In the genomic region with DNA sequence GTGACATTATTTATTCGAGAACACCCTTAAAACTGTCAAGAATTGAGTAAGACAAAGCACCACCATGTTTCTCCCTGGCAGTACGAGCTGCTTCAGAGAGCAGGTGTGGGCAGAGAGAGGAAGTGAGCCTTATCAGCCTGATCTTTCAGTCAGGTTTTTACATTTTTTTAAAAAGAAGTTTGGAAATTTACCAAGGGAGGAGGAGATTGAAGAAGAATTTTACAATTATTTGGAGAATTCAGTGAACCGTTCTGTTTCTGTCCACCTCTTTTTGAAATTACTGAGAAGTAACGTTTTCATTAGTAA, we compare ENCODE assay signal across 8 cellular contexts.
A peak's percentile ranks its signal among the peaks of the same experiment; 100 is the strongest.
DNase-seq lines count a peak whose midpoint lies in the region; ATAC-seq, FAIRE-seq and TF ChIP-seq lines count a peak whose summit lies in the region.

No MANE protein-coding gene starts in this region.

- 0 out of 2 replicates have a peak, but pooled peaks cover 5% of the 10 kb centered on the region for H4K20me1 ChIP-seq in K562 (replicated peaks; ENCODE audit: control insufficient read depth, insufficient read depth, low read length)

- H3K9me1 ChIP-seq in K562 (ENCODE audit: control insufficient read depth, insufficient read depth, low read length) = no peaks in the 10 kb centered on the region

- H3K9ac ChIP-seq in K562 (ENCODE audit: insufficient read depth in 1 of 2, low read depth in 2 of 2, low read length in 2 of 2) = peak overlapping the region; percentile 43 to 79; a peak in 1 of 4 replicates

- TF ChIP-seq CTCF in K562 (IDR thresholded peaks at IDR 0.05 in 2 of 3, conservative IDR thresholded peaks at IDR 0.05 in 1 of 3; ENCODE audit: insufficient read depth in 2 of 3, low read depth in 1 of 3, low read length in 3 of 3) = no peak

- H3K27ac ChIP-seq in K562 (ENCODE audit: extremely low read depth, low read depth, low read length) = peak overlapping the region; percentile 34; the same call in 1 of the 3 replicates

- WGBS in K562 (ENCODE audit: insufficient coverage, low coverage, missing lambda C conversion rate) = 37% methylated on average over 4 of the region's 4 CpGs

- TF ChIP-seq RAD21 in K562 (CRISPR knock-in tag; conservative IDR thresholded peaks at IDR 0.05 in 1 of 2, IDR thresholded peaks at IDR 0.05 in 1 of 2) = no peak

- peaks cover 40% of the 10 kb centered on the region for H3K79me2 ChIP-seq in K562 (ENCODE audit: control insufficient read depth, insufficient read depth, low read length)

- H3K4me2 ChIP-seq in K562 (ENCODE audit: insufficient read depth, low read length) = peak overlapping the region; percentile 65

- H3K36me3 ChIP-seq in K562 (ENCODE audit: control insufficient read depth, insufficient read depth, low read length) = no peaks in the 10 kb centered on the region

- H3K9me3 ChIP-seq in K562 (replicated peaks; ENCODE audit: control insufficient read depth, insufficient read depth, low read depth, low read length) = no peaks in the 10 kb centered on the region

- no peak overlapping the region for H3K4me3 ChIP-seq in K562

- FAIRE-seq in K562 (lab: Jason Lieb, UNC) = no peak

- in situ Hi-C loops in K562 (cut with MboI) = no loop called here

- POLR2A ChIA-PET in K562 (lab: Yijun Ruan, JAX) = interaction anchor here (0.7 to 1.4 kb wide), 2 partner anchors 9 to 284 kb away, joined by 3 to 7 read pairs; no protein-coding TSS in a partner anchor

- no peak for TF ChIP-seq POLR2A in K562 (conservative IDR thresholded peaks at IDR 0.05)

- H3K4me1 ChIP-seq in K562 (replicated peaks in 1 of 2; ENCODE audit: control insufficient read depth in 2 of 2, insufficient read depth in 2 of 2, low read length in 2 of 2) = peaks cover 41 to 47% of the 10 kb centered on the region in 2 experiments

- no TSS peak for BruUV-seq in K562 (replicated peaks; lab: Mats Ljungman, UMichigan)

- CTCF ChIA-PET in K562 (lab: Yijun Ruan, JAX; ENCODE audit: low intra/inter-chr PET ratio) = no interaction called here

- peak; percentile 42 for ATAC-seq in GM19328 (IDR thresholded peaks at IDR 0.05; ENCODE audit: unreplicated experiment)
- peak; percentile 56 for ATAC-seq in HG03378 (IDR thresholded peaks at IDR 0.05; ENCODE audit: unreplicated experiment)
- peak; percentile 7; the same call in 2 of the 3 replicates for ATAC-seq in K562
- no peak for ATAC-seq in left lobe of liver

- DNase-seq in CD1c-positive myeloid dendritic cell (ENCODE audit: extremely low spot score) = peak; percentile 48
- DNase-seq in K562 (ENCODE audit: extremely low read depth in 1 of 4, low spot score in 3 of 4) = no peak
- no peak for DNase-seq in NCI-H345 treated with DMSO at 0.1 percent for 48 hours (lab: John Stamatoyannopoulos, UW; ENCODE audit: unreplicated experiment)
- DNase-seq in left lobe of liver (ENCODE audit: low spot score) = no peak
- DNase-seq in SHP77 treated with DMSO at 0.1 percent for 48 hours (lab: John Stamatoyannopoulos, UW) = no peak
- no peak for DNase-seq in 8988T

- H2AFZ ChIP-seq in K562 (ENCODE audit: low read depth, low read length) = peak overlapping the region; percentile 12

- no peaks in the 10 kb centered on the region for H3K27me3 ChIP-seq in K562 (ENCODE audit: control insufficient read depth in 2 of 2, insufficient read depth in 2 of 2, low read length in 2 of 2)

- TF ChIP-seq EP300 in K562 (IDR thresholded peaks at IDR 0.05; ENCODE audit: low read length) = no peak

- intact Hi-C loops in K562 (cut with micrococcal nuclease) = no loop called here

TF ChIP-seq in K562, 482 proteins besides CTCF, POLR2A, EP300 and RAD21 (continues in another document):
- TF ChIP-seq, protein P1, sequence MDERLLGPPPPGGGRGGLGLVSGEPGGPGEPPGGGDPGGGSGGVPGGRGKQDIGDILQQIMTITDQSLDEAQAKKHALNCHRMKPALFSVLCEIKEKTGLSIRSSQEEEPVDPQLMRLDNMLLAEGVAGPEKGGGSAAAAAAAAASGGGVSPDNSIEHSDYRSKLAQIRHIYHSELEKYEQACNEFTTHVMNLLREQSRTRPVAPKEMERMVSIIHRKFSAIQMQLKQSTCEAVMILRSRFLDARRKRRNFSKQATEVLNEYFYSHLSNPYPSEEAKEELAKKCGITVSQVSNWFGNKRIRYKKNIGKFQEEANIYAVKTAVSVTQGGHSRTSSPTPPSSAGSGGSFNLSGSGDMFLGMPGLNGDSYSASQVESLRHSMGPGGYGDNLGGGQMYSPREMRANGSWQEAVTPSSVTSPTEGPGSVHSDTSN (CRISPR knock-in tag; IDR thresholded peaks at IDR 0.05; ENCODE audit: low read depth) = no peak
- TF ChIP-seq, protein P1 (tag; conservative IDR thresholded peaks at IDR 0.05; ENCODE audit: low read depth) = peak; percentile 71
- TF ChIP-seq HCFC1 (IDR thresholded peaks at IDR 0.05; ENCODE audit: low read depth, low read length) = 0 out of 2 replicates have a peak, but pooled peaks have one; percentile 17
- no peak for TF ChIP-seq ZNF184 (CRISPR knock-in tag; IDR thresholded peaks at IDR 0.05)
- TF ChIP-seq MED1 (CRISPR knock-in tag; IDR thresholded peaks at IDR 0.05; ENCODE audit: borderline replicate concordance) = no peak
- peak; percentile 56 for TF ChIP-seq GABPA (tag; conservative IDR thresholded peaks at IDR 0.05; ENCODE audit: low read depth)
- peak; percentile 85 for TF ChIP-seq ZNF384 (IDR thresholded peaks at IDR 0.05; ENCODE audit: low read depth, low read length)
- TF ChIP-seq, protein P2, sequence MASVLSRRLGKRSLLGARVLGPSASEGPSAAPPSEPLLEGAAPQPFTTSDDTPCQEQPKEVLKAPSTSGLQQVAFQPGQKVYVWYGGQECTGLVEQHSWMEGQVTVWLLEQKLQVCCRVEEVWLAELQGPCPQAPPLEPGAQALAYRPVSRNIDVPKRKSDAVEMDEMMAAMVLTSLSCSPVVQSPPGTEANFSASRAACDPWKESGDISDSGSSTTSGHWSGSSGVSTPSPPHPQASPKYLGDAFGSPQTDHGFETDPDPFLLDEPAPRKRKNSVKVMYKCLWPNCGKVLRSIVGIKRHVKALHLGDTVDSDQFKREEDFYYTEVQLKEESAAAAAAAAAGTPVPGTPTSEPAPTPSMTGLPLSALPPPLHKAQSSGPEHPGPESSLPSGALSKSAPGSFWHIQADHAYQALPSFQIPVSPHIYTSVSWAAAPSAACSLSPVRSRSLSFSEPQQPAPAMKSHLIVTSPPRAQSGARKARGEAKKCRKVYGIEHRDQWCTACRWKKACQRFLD (CRISPR knock-in tag; IDR thresholded peaks at IDR 0.05) = 0 out of 2 replicates have a peak, but pooled peaks have one; percentile 32
- no peak for TF ChIP-seq ASH1L (IDR thresholded peaks at IDR 0.05; ENCODE audit: borderline replicate concordance, low read depth, partially characterized antibody)
- TF ChIP-seq, protein P3, sequence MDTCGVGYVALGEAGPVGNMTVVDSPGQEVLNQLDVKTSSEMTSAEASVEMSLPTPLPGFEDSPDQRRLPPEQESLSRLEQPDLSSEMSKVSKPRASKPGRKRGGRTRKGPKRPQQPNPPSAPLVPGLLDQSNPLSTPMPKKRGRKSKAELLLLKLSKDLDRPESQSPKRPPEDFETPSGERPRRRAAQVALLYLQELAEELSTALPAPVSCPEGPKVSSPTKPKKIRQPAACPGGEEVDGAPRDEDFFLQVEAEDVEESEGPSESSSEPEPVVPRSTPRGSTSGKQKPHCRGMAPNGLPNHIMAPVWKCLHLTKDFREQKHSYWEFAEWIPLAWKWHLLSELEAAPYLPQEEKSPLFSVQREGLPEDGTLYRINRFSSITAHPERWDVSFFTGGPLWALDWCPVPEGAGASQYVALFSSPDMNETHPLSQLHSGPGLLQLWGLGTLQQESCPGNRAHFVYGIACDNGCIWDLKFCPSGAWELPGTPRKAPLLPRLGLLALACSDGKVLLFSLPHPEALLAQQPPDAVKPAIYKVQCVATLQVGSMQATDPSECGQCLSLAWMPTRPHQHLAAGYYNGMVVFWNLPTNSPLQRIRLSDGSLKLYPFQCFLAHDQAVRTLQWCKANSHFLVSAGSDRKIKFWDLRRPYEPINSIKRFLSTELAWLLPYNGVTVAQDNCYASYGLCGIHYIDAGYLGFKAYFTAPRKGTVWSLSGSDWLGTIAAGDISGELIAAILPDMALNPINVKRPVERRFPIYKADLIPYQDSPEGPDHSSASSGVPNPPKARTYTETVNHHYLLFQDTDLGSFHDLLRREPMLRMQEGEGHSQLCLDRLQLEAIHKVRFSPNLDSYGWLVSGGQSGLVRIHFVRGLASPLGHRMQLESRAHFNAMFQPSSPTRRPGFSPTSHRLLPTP (IDR thresholded peaks at IDR 0.05; ENCODE audit: borderline replicate concordance, extremely low read depth, insufficient read length) = no peak
- no peak for TF ChIP-seq NR2C2 (CRISPR knock-in tag; IDR thresholded peaks at IDR 0.05)
- TF ChIP-seq NR2C2 (tag; IDR thresholded peaks at IDR 0.05) = 0 out of 2 replicates have a peak, but pooled peaks have one; percentile 9
- peak; percentile 96 for TF ChIP-seq SPI1 (IDR thresholded peaks at IDR 0.05; ENCODE audit: borderline replicate concordance, low read depth, low read length)
- 0 out of 2 replicates have a peak, but pooled peaks have one; percentile 3 for TF ChIP-seq CREM (IDR thresholded peaks at IDR 0.05; ENCODE audit: low read depth)
- TF ChIP-seq NFIC (IDR thresholded peaks at IDR 0.05) = 0 out of 2 replicates have a peak, but pooled peaks have one; percentile 14
- 0 out of 2 replicates have a peak, but pooled peaks have one; percentile 16 for TF ChIP-seq CTBP1 (IDR thresholded peaks at IDR 0.05; ENCODE audit: borderline replicate concordance)
- TF ChIP-seq ELF1 (tag; IDR thresholded peaks at IDR 0.05) = 0 out of 2 replicates have a peak, but pooled peaks have one; percentile 39
- TF ChIP-seq MEIS2 (IDR thresholded peaks at IDR 0.05; ENCODE audit: partially characterized antibody) = peak; percentile 46
- peak; percentile 81 for TF ChIP-seq GATA2 (CRISPR knock-in tag; IDR thresholded peaks at IDR 0.05)
- peak in 2 of 3 experiments; percentile 65 to 87 for TF ChIP-seq YY1 (IDR thresholded peaks at IDR 0.05; ENCODE audit: borderline replicate concordance in 1 of 3, control insufficient read depth in 1 of 3, extremely low read depth in 1 of 3, insufficient read depth in 3 of 3, insufficient read length in 1 of 3, insufficient replicate concordance in 2 of 3, low read depth in 1 of 3, low read length in 2 of 3)
- TF ChIP-seq DPF2 (IDR thresholded peaks at IDR 0.05) = peak; percentile 4; the same call in 1 of the 2 replicates
- TF ChIP-seq XRCC3 (IDR thresholded peaks at IDR 0.05) = no peak
- TF ChIP-seq TCF3 (CRISPR knock-in tag; IDR thresholded peaks at IDR 0.05) = no peak
